8 cellular contexts compared by ENCODE assay signal in genomic region chr16:23949630-23950290, GRCh38.
DNase-seq lines count a peak whose midpoint lies in the region; ATAC-seq and TF ChIP-seq lines count a peak whose summit lies in the region.

No MANE protein-coding gene starts in this region.

- H3K27me3 ChIP-seq in prostate gland (replicated peaks; ENCODE audit: insufficient read depth) = no peaks in the 10 kb centered on the region

- no peaks in the 10 kb centered on the region for H3K4me1 ChIP-seq in prostate gland (replicated peaks)

- no peaks in the 10 kb centered on the region for H3K9me3 Mint-ChIP-seq in T-helper 2 cell treated with Interferon-gamma antibody and Interleukin-4, amounts not matched to agents 5 μg/mL and 100 μg/mL, for 36 hours
- H3K9me3 Mint-ChIP-seq in activated naive CD8-positive, alpha-beta T cell treated with anti-CD3 and anti-CD28 coated beads, Interleukin-2, amount 10 ng/mL, durations not matched to agents 7 days and 5 days = no peaks in the 10 kb centered on the region

- intact Hi-C loops in prostate gland (cut with DNase I) = no loop called here

- H3K4me3 ChIP-seq in prostate gland = no peak overlapping the region

- ATAC-seq in GM19372 (IDR thresholded peaks at IDR 0.05; ENCODE audit: low read depth, unreplicated experiment) = peak; percentile 51
- ATAC-seq in activated naive CD8-positive, alpha-beta T cell treated with anti-CD3 and anti-CD28 coated beads, Interleukin-2, amount 10 ng/mL, durations not matched to agents 7 days and 5 days (ENCODE audit: low read depth) = peak; percentile 83

- no peak for TF ChIP-seq POLR2A in prostate gland (IDR thresholded peaks at IDR 0.05)

- 71% methylated on average over 5 of the region's 5 CpGs for WGBS in prostate gland

- no peaks in the 10 kb centered on the region for H3K27me3 Mint-ChIP-seq in T-helper 2 cell treated with Interferon-gamma antibody and Interleukin-4, amounts not matched to agents 5 μg/mL and 100 μg/mL, for 36 hours (ENCODE audit: low read depth)
- no peaks in the 10 kb centered on the region for H3K27me3 Mint-ChIP-seq in activated naive CD8-positive, alpha-beta T cell treated with anti-CD3 and anti-CD28 coated beads, Interleukin-2, amount 10 ng/mL, durations not matched to agents 7 days and 5 days

- H3K4me3 Mint-ChIP-seq in T-helper 2 cell treated with Interferon-gamma antibody and Interleukin-4, amounts not matched to agents 5 μg/mL and 100 μg/mL, for 36 hours = peak overlapping the region; percentile 63
- H3K4me3 Mint-ChIP-seq in activated naive CD8-positive, alpha-beta T cell treated with anti-CD3 and anti-CD28 coated beads, Interleukin-2, amount 10 ng/mL, durations not matched to agents 7 days and 5 days = peak overlapping the region; percentile 58

- POLR2A ChIA-PET in activated naive CD8-positive, alpha-beta T cell treated with anti-CD3 and anti-CD28 coated beads, Interleukin-2, amount 10 ng/mL, durations not matched to agents 7 days and 5 days (lab: Charles Lee) = interaction anchor here (0.7 to 1.9 kb wide), 5 partner anchors 60 to 218 kb away, joined by 3 to 8 read pairs (median 5); partner anchors contain the start of gene PRKCB

- TF ChIP-seq CTCF in prostate gland (IDR thresholded peaks at IDR 0.05) = no peak

- H3K27ac Mint-ChIP-seq in T-helper 2 cell treated with Interferon-gamma antibody and Interleukin-4, amounts not matched to agents 5 μg/mL and 100 μg/mL, for 36 hours = peak overlapping the region; percentile 95
- peak overlapping the region; percentile 93 for H3K27ac Mint-ChIP-seq in activated naive CD8-positive, alpha-beta T cell treated with anti-CD3 and anti-CD28 coated beads, Interleukin-2, amount 10 ng/mL, durations not matched to agents 7 days and 5 days

- no peaks in the 10 kb centered on the region for H3K9me3 ChIP-seq in prostate gland

- no peak overlapping the region for H3K27ac ChIP-seq in prostate gland

- H3K4me1 Mint-ChIP-seq in T-helper 2 cell treated with Interferon-gamma antibody and Interleukin-4, amounts not matched to agents 5 μg/mL and 100 μg/mL, for 36 hours (ENCODE audit: low read depth) = peaks cover 58% of the 10 kb centered on the region
- H3K4me1 Mint-ChIP-seq in activated naive CD8-positive, alpha-beta T cell treated with anti-CD3 and anti-CD28 coated beads, Interleukin-2, amount 10 ng/mL, durations not matched to agents 7 days and 5 days = peaks cover 68% of the 10 kb centered on the region

- peak; percentile 46 for DNase-seq in T-helper 2 cell treated with Interferon-gamma antibody and Interleukin-4, amounts not matched to agents 5 μg/mL and 100 μg/mL, for 36 hours (ENCODE audit: low spot score)
- DNase-seq in activated naive CD8-positive, alpha-beta T cell treated with anti-CD3 and anti-CD28 coated beads, Interleukin-2, amount 10 ng/mL, durations not matched to agents 7 days and 5 days = peak; percentile 87
- peak; percentile 30 to 36 for DNase-seq in stimulated activated CD8-positive, alpha-beta memory T cell treated with anti-CD3 and anti-CD28 coated beads, Interleukin-15, amount 100 ng/mL, for 4 hours (ENCODE audit: low read depth in 2 of 2)
- DNase-seq in prostate gland (ENCODE audit: low spot score) = no peak
- DNase-seq in DMS153 treated with DMSO at 0.1 percent for 48 hours (lab: John Stamatoyannopoulos, UW; ENCODE audit: unreplicated experiment) = no peak
- no peak for DNase-seq in NCI-H510A treated with DMSO at 0.1 percent for 48 hours (lab: John Stamatoyannopoulos, UW)
- no peak for DNase-seq in SW480 (ENCODE audit: low spot score)

- peaks cover 7% of the 10 kb centered on the region for H3K36me3 Mint-ChIP-seq in T-helper 2 cell treated with Interferon-gamma antibody and Interleukin-4, amounts not matched to agents 5 μg/mL and 100 μg/mL, for 36 hours (ENCODE audit: low read depth)
- H3K36me3 Mint-ChIP-seq in activated naive CD8-positive, alpha-beta T cell treated with anti-CD3 and anti-CD28 coated beads, Interleukin-2, amount 10 ng/mL, durations not matched to agents 7 days and 5 days = peaks cover 7% of the 10 kb centered on the region

- no peaks in the 10 kb centered on the region for H3K36me3 ChIP-seq in prostate gland

Comparison
In these comparisons a context has a peak if more than half of its experiments do, and no peak if none do; other contexts are left out.
1. DNase-seq: peak in T-helper 2 cell treated with Interferon-gamma antibody and Interleukin-4, amounts not matched to agents 5 μg/mL and 100 μg/mL, for 36 hours (single experiment), activated naive CD8-positive, alpha-beta T cell treated with anti-CD3 and anti-CD28 coated beads, Interleukin-2, amount 10 ng/mL, durations not matched to agents 7 days and 5 days (single experiment) and stimulated activated CD8-positive, alpha-beta memory T cell treated with anti-CD3 and anti-CD28 coated beads, Interleukin-15, amount 100 ng/mL, for 4 hours (2 of 2); none in prostate gland (single experiment), DMS153 treated with DMSO at 0.1 percent for 48 hours (single experiment), NCI-H510A treated with DMSO at 0.1 percent for 48 hours (single experiment) and SW480 (single experiment).